ENCODE assay signal across 1 cellular context in genomic region chr12:1080520-1081223, GRCh38.
A peak's percentile ranks its signal among the peaks of the same experiment; 100 is the strongest.
TF ChIP-seq lines count a peak whose summit lies in the region.

No MANE protein-coding gene starts in this region.

TF ChIP-seq in GM12878, 131 proteins besides CTCF, POLR2A, EP300 and RAD21 (continued from another document and continues in another):
- no peak for TF ChIP-seq CBX3 (IDR thresholded peaks at IDR 0.05; ENCODE audit: borderline replicate concordance, low read depth)
- peak; percentile 45; the same call in 1 of the 2 replicates for TF ChIP-seq ATF2 (IDR thresholded peaks at IDR 0.05; ENCODE audit: low read length)
- no peak for TF ChIP-seq USF1 (IDR thresholded peaks at IDR 0.05; ENCODE audit: borderline replicate concordance, extremely low read length, insufficient read depth, low read depth, low read length)
- TF ChIP-seq ZBED1 (IDR thresholded peaks at IDR 0.05; ENCODE audit: borderline replicate concordance), result peak; percentile 76; the same call in 1 of the 2 replicates
- no peak for TF ChIP-seq IRF5 (IDR thresholded peaks at IDR 0.05; ENCODE audit: borderline replicate concordance)
- TF ChIP-seq, protein P1, sequence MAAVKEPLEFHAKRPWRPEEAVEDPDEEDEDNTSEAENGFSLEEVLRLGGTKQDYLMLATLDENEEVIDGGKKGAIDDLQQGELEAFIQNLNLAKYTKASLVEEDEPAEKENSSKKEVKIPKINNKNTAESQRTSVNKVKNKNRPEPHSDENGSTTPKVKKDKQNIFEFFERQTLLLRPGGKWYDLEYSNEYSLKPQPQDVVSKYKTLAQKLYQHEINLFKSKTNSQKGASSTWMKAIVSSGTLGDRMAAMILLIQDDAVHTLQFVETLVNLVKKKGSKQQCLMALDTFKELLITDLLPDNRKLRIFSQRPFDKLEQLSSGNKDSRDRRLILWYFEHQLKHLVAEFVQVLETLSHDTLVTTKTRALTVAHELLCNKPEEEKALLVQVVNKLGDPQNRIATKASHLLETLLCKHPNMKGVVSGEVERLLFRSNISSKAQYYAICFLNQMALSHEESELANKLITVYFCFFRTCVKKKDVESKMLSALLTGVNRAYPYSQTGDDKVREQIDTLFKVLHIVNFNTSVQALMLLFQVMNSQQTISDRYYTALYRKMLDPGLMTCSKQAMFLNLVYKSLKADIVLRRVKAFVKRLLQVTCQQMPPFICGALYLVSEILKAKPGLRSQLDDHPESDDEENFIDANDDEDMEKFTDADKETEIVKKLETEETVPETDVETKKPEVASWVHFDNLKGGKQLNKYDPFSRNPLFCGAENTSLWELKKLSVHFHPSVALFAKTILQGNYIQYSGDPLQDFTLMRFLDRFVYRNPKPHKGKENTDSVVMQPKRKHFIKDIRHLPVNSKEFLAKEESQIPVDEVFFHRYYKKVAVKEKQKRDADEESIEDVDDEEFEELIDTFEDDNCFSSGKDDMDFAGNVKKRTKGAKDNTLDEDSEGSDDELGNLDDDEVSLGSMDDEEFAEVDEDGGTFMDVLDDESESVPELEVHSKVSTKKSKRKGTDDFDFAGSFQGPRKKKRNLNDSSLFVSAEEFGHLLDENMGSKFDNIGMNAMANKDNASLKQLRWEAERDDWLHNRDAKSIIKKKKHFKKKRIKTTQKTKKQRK (IDR thresholded peaks at IDR 0.05; ENCODE audit: low read depth, low read length), result no peak
- TF ChIP-seq TAF1 (IDR thresholded peaks at IDR 0.05; ENCODE audit: borderline replicate concordance, low read depth, low read length), result no peak
- TF ChIP-seq MTA3 (IDR thresholded peaks at IDR 0.05; ENCODE audit: borderline replicate concordance, low read length), result no peak
- TF ChIP-seq NFYA (IDR thresholded peaks at IDR 0.05; ENCODE audit: borderline replicate concordance, low read depth, low read length), result no peak
- no peak for TF ChIP-seq CHD4 (IDR thresholded peaks at IDR 0.05)
- no peak for TF ChIP-seq SIN3A (IDR thresholded peaks at IDR 0.05; ENCODE audit: low read depth, low read length)
- TF ChIP-seq NFIC (IDR thresholded peaks at IDR 0.05; ENCODE audit: low read depth, low read length), result peak; percentile 66; the same call in 1 of the 2 replicates
- TF ChIP-seq ZNF592 (IDR thresholded peaks at IDR 0.05), result no peak
- TF ChIP-seq SPI1 (IDR thresholded peaks at IDR 0.05; ENCODE audit: borderline replicate concordance, insufficient read depth, low read depth, low read length), result peak; percentile 56; the same call in 1 of the 2 replicates
- no peak for TF ChIP-seq NR2F1 (conservative IDR thresholded peaks at IDR 0.05)
- TF ChIP-seq ZNF24 (IDR thresholded peaks at IDR 0.05), result no peak
- peak; percentile 27; the same call in 1 of the 2 replicates for TF ChIP-seq CBFB (IDR thresholded peaks at IDR 0.05; ENCODE audit: low read depth)
- no peak for TF ChIP-seq SP1 (IDR thresholded peaks at IDR 0.05; ENCODE audit: low read depth, low read length)
- TF ChIP-seq RBBP5 (conservative IDR thresholded peaks at IDR 0.05), result no peak
- TF ChIP-seq, protein P2, sequence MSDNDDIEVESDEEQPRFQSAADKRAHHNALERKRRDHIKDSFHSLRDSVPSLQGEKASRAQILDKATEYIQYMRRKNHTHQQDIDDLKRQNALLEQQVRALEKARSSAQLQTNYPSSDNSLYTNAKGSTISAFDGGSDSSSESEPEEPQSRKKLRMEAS (IDR thresholded peaks at IDR 0.05; ENCODE audit: low read depth, low read length), result 0 out of 2 replicates have a peak, but pooled peaks have one; percentile 23
- no peak for TF ChIP-seq ZBTB11 (CRISPR knock-in tag; IDR thresholded peaks at IDR 0.05)
- no peak for TF ChIP-seq NR2C2 (IDR thresholded peaks at IDR 0.05; ENCODE audit: borderline replicate concordance, control insufficient read depth, insufficient read length, low read depth)
- no peak for TF ChIP-seq SMAD1 (IDR thresholded peaks at IDR 0.05; ENCODE audit: low read depth, partially characterized antibody)
- 0 out of 2 replicates have a peak, but pooled peaks have one; percentile 12 for TF ChIP-seq ZNF217 (IDR thresholded peaks at IDR 0.05)
- no peak for TF ChIP-seq HCFC1 (IDR thresholded peaks at IDR 0.05; ENCODE audit: low read length)
- no peak for TF ChIP-seq E4F1 (IDR thresholded peaks at IDR 0.05; ENCODE audit: borderline replicate concordance, partially characterized antibody)
- no peak for TF ChIP-seq PAX5 (IDR thresholded peaks at IDR 0.05; ENCODE audit: borderline replicate concordance, low read depth, low read length)
- TF ChIP-seq SMAD5 (IDR thresholded peaks at IDR 0.05; ENCODE audit: low read depth), result no peak
- no peak for TF ChIP-seq HDAC6 (IDR thresholded peaks at IDR 0.05; ENCODE audit: unreplicated experiment)
- TF ChIP-seq CHD2 (IDR thresholded peaks at IDR 0.05; ENCODE audit: borderline replicate concordance, low read depth, low read length), result peak; percentile 38; the same call in 1 of the 2 replicates
- TF ChIP-seq SKIL (IDR thresholded peaks at IDR 0.05; ENCODE audit: low read depth, poor library complexity, severe bottlenecking), result no peak
- TF ChIP-seq CREM (IDR thresholded peaks at IDR 0.05; ENCODE audit: low read depth), result peak; percentile 40; the same call in 1 of the 2 replicates
- no peak for TF ChIP-seq ZNF622 (IDR thresholded peaks at IDR 0.05)
- TF ChIP-seq RCOR1 (conservative IDR thresholded peaks at IDR 0.05; ENCODE audit: low read depth, low read length), result no peak
- TF ChIP-seq, protein P3, sequence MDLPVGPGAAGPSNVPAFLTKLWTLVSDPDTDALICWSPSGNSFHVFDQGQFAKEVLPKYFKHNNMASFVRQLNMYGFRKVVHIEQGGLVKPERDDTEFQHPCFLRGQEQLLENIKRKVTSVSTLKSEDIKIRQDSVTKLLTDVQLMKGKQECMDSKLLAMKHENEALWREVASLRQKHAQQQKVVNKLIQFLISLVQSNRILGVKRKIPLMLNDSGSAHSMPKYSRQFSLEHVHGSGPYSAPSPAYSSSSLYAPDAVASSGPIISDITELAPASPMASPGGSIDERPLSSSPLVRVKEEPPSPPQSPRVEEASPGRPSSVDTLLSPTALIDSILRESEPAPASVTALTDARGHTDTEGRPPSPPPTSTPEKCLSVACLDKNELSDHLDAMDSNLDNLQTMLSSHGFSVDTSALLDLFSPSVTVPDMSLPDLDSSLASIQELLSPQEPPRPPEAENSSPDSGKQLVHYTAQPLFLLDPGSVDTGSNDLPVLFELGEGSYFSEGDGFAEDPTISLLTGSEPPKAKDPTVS (IDR thresholded peaks at IDR 0.05; ENCODE audit: low read depth, low read length), result no peak
- peak; percentile 66; the same call in 1 of the 2 replicates for TF ChIP-seq CREB1 (IDR thresholded peaks at IDR 0.05; ENCODE audit: low read depth)
- no peak for TF ChIP-seq MXI1 (IDR thresholded peaks at IDR 0.05; ENCODE audit: low read depth, low read length)
- TF ChIP-seq KAT2A (conservative IDR thresholded peaks at IDR 0.05; ENCODE audit: control insufficient read depth, low read depth, low read length), result no peak
